In genomic region chr9:37904647-37905505, GRCh38 we compare ENCODE assay signal across 1 cellular context.
TF ChIP-seq lines count a peak whose summit lies in the region.

No MANE protein-coding gene starts in this region.

TF ChIP-seq in K562, 482 proteins besides CTCF, POLR2A, EP300 and RAD21 (continued from another document and continues in another):
- TF ChIP-seq ZNF449 (CRISPR knock-in tag; IDR thresholded peaks at IDR 0.05) (no peak), ZBED1 (IDR thresholded peaks at IDR 0.05) (no peak; the same call in 1 of the 2 replicates), ZBTB33 (CRISPR knock-in tag; IDR thresholded peaks at IDR 0.05) (peak; percentile 10; the same call in 1 of the 2 replicates), MYBL2 (IDR thresholded peaks at IDR 0.05; ENCODE audit: low read depth) (no peak), MYBL2 (CRISPR knock-in tag; IDR thresholded peaks at IDR 0.05; ENCODE audit: borderline replicate concordance) (no peak), PCBP1 (IDR thresholded peaks at IDR 0.05; ENCODE audit: low read depth, low read length, poor library complexity, severe bottlenecking) (no peak), SREBF1 (IDR thresholded peaks at IDR 0.05; ENCODE audit: borderline replicate concordance, low read depth, low read length) (no peak), XRCC4 (IDR thresholded peaks at IDR 0.05; ENCODE audit: extremely low read depth, insufficient read depth, insufficient read length) (no peak), MEF2A (IDR thresholded peaks at IDR 0.05; ENCODE audit: control insufficient read depth, low read depth, low read length) (0 out of 2 replicates have a peak, but pooled peaks have one; percentile 20), ZEB2 (IDR thresholded peaks at IDR 0.05) (peak; percentile 87; the same call in 1 of the 2 replicates), SOX6 (IDR thresholded peaks at IDR 0.05) (peak; percentile 90), PPARD (CRISPR knock-in tag; IDR thresholded peaks at IDR 0.05) (no peak), CBX3 (IDR thresholded peaks at IDR 0.05; ENCODE audit: borderline replicate concordance in 1 of 2, low read length in 2 of 2) (no peak), ARHGAP35 (IDR thresholded peaks at IDR 0.05; ENCODE audit: partially characterized antibody) (no peak), ZNF318 (IDR thresholded peaks at IDR 0.05; ENCODE audit: borderline replicate concordance in 1 of 2, low read depth in 1 of 2) (no peak), NR4A1 (CRISPR knock-in tag; IDR thresholded peaks at IDR 0.05) (no peak), NR4A1 (tag; IDR thresholded peaks at IDR 0.05) (peak; percentile 60; the same call in 1 of the 2 replicates), TFAM (CRISPR knock-in tag; conservative IDR thresholded peaks at IDR 0.05) (no peak), NCOR1 (IDR thresholded peaks at IDR 0.05) (peak; percentile 90), ATF7 (IDR thresholded peaks at IDR 0.05) (no peak), DIDO1 (tag; IDR thresholded peaks at IDR 0.05; ENCODE audit: low read depth) (no peak), CBFB (CRISPR knock-in tag; IDR thresholded peaks at IDR 0.05) (no peak), BCL6 (CRISPR knock-in tag; IDR thresholded peaks at IDR 0.05) (no peak), TRIM24 (IDR thresholded peaks at IDR 0.05) (peak; percentile 55 to 77; a peak in 3 of 4 replicates), ATF1 (CRISPR knock-in tag; IDR thresholded peaks at IDR 0.05) (no peak), ATF1 (tag; IDR thresholded peaks at IDR 0.05) (no peak), CBFA2T3 (IDR thresholded peaks at IDR 0.05) (peak; percentile 95), ZNF212 (CRISPR knock-in tag; IDR thresholded peaks at IDR 0.05) (no peak), TCF3 (CRISPR knock-in tag; IDR thresholded peaks at IDR 0.05) (peak; percentile 92), LCOR (CRISPR knock-in tag; IDR thresholded peaks at IDR 0.05) (peak; percentile 64; the same call in 1 of the 2 replicates)
- TF ChIP-seq, protein P1, sequence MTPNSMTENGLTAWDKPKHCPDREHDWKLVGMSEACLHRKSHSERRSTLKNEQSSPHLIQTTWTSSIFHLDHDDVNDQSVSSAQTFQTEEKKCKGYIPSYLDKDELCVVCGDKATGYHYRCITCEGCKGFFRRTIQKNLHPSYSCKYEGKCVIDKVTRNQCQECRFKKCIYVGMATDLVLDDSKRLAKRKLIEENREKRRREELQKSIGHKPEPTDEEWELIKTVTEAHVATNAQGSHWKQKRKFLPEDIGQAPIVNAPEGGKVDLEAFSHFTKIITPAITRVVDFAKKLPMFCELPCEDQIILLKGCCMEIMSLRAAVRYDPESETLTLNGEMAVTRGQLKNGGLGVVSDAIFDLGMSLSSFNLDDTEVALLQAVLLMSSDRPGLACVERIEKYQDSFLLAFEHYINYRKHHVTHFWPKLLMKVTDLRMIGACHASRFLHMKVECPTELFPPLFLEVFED (CRISPR knock-in tag; conservative IDR thresholded peaks at IDR 0.05) = no peak
- TF ChIP-seq, protein P2, sequence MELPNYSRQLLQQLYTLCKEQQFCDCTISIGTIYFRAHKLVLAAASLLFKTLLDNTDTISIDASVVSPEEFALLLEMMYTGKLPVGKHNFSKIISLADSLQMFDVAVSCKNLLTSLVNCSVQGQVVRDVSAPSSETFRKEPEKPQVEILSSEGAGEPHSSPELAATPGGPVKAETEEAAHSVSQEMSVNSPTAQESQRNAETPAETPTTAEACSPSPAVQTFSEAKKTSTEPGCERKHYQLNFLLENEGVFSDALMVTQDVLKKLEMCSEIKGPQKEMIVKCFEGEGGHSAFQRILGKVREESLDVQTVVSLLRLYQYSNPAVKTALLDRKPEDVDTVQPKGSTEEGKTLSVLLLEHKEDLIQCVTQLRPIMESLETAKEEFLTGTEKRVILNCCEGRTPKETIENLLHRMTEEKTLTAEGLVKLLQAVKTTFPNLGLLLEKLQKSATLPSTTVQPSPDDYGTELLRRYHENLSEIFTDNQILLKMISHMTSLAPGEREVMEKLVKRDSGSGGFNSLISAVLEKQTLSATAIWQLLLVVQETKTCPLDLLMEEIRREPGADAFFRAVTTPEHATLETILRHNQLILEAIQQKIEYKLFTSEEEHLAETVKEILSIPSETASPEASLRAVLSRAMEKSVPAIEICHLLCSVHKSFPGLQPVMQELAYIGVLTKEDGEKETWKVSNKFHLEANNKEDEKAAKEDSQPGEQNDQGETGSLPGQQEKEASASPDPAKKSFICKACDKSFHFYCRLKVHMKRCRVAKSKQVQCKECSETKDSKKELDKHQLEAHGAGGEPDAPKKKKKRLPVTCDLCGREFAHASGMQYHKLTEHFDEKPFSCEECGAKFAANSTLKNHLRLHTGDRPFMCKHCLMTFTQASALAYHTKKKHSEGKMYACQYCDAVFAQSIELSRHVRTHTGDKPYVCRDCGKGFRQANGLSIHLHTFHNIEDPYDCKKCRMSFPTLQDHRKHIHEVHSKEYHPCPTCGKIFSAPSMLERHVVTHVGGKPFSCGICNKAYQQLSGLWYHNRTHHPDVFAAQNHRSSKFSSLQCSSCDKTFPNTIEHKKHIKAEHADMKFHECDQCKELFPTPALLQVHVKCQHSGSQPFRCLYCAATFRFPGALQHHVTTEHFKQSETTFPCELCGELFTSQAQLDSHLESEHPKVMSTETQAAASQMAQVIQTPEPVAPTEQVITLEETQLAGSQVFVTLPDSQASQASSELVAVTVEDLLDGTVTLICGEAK (IDR thresholded peaks at IDR 0.05) = no peak
- TF ChIP-seq, protein P2 (CRISPR knock-in tag; IDR thresholded peaks at IDR 0.05) = no peak
- TF ChIP-seq, protein P3, sequence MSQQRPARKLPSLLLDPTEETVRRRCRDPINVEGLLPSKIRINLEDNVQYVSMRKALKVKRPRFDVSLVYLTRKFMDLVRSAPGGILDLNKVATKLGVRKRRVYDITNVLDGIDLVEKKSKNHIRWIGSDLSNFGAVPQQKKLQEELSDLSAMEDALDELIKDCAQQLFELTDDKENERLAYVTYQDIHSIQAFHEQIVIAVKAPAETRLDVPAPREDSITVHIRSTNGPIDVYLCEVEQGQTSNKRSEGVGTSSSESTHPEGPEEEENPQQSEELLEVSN (IDR thresholded peaks at IDR 0.05; ENCODE audit: borderline replicate concordance in 1 of 2, extremely low read depth in 1 of 2, insufficient read depth in 1 of 2, insufficient read length in 1 of 2, low read depth in 1 of 2, low read length in 1 of 2, poor library complexity in 1 of 2, severe bottlenecking in 1 of 2) = no peak
- TF ChIP-seq, protein P4, sequence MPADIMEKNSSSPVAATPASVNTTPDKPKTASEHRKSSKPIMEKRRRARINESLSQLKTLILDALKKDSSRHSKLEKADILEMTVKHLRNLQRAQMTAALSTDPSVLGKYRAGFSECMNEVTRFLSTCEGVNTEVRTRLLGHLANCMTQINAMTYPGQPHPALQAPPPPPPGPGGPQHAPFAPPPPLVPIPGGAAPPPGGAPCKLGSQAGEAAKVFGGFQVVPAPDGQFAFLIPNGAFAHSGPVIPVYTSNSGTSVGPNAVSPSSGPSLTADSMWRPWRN (IDR thresholded peaks at IDR 0.05; ENCODE audit: low read depth) = no peak
- TF ChIP-seq, protein P5, sequence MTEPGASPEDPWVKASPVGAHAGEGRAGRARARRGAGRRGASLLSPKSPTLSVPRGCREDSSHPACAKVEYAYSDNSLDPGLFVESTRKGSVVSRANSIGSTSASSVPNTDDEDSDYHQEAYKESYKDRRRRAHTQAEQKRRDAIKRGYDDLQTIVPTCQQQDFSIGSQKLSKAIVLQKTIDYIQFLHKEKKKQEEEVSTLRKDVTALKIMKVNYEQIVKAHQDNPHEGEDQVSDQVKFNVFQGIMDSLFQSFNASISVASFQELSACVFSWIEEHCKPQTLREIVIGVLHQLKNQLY (CRISPR knock-in tag; conservative IDR thresholded peaks at IDR 0.05) = no peak
